Comparison of ENCODE assay signal across 1 cellular context in the genomic region with DNA sequence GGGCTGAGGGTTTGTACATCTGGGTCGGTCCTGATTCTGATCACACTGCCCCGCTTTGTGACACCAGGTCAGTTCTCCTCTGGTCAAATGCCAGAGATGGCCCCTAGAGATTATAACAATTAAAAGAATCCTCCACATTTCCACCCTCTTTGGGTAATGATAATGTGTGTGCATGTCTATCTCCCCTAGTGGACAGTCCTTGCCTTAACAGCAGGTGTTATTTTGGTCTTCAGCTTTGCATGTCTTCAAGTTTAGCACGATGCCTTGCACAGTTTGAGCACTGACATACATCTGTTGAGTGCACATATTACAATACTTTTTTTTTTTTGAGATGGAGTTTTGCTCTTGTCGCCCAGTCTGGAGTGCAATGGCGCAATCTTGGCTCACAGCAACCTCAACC.
TF ChIP-seq lines count a peak whose summit lies in the region.

No MANE protein-coding gene starts in this region.

TF ChIP-seq in GM12878, 131 proteins besides CTCF, POLR2A, EP300 and RAD21:
- TF ChIP-seq, protein P1, sequence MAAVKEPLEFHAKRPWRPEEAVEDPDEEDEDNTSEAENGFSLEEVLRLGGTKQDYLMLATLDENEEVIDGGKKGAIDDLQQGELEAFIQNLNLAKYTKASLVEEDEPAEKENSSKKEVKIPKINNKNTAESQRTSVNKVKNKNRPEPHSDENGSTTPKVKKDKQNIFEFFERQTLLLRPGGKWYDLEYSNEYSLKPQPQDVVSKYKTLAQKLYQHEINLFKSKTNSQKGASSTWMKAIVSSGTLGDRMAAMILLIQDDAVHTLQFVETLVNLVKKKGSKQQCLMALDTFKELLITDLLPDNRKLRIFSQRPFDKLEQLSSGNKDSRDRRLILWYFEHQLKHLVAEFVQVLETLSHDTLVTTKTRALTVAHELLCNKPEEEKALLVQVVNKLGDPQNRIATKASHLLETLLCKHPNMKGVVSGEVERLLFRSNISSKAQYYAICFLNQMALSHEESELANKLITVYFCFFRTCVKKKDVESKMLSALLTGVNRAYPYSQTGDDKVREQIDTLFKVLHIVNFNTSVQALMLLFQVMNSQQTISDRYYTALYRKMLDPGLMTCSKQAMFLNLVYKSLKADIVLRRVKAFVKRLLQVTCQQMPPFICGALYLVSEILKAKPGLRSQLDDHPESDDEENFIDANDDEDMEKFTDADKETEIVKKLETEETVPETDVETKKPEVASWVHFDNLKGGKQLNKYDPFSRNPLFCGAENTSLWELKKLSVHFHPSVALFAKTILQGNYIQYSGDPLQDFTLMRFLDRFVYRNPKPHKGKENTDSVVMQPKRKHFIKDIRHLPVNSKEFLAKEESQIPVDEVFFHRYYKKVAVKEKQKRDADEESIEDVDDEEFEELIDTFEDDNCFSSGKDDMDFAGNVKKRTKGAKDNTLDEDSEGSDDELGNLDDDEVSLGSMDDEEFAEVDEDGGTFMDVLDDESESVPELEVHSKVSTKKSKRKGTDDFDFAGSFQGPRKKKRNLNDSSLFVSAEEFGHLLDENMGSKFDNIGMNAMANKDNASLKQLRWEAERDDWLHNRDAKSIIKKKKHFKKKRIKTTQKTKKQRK (IDR thresholded peaks at IDR 0.05; ENCODE audit: low read depth, low read length) = no peak
- TF ChIP-seq BMI1 (IDR thresholded peaks at IDR 0.05; ENCODE audit: borderline replicate concordance) (no peak), EED (IDR thresholded peaks at IDR 0.05; ENCODE audit: low read depth) (no peak), HCFC1 (IDR thresholded peaks at IDR 0.05; ENCODE audit: low read length) (no peak), RB1 (IDR thresholded peaks at IDR 0.05; ENCODE audit: borderline replicate concordance) (no peak), SMAD5 (IDR thresholded peaks at IDR 0.05; ENCODE audit: low read depth) (no peak), SPI1 (IDR thresholded peaks at IDR 0.05; ENCODE audit: borderline replicate concordance, insufficient read depth, low read depth, low read length) (no peak), ZNF24 (IDR thresholded peaks at IDR 0.05) (no peak), ZNF207 (IDR thresholded peaks at IDR 0.05; ENCODE audit: borderline replicate concordance) (no peak), CBX5 (IDR thresholded peaks at IDR 0.05; ENCODE audit: low read depth) (no peak), ZZZ3 (IDR thresholded peaks at IDR 0.05; ENCODE audit: control insufficient read depth, insufficient read length, low read depth) (no peak), SP1 (IDR thresholded peaks at IDR 0.05; ENCODE audit: low read depth, low read length) (no peak)
- TF ChIP-seq, protein P2, sequence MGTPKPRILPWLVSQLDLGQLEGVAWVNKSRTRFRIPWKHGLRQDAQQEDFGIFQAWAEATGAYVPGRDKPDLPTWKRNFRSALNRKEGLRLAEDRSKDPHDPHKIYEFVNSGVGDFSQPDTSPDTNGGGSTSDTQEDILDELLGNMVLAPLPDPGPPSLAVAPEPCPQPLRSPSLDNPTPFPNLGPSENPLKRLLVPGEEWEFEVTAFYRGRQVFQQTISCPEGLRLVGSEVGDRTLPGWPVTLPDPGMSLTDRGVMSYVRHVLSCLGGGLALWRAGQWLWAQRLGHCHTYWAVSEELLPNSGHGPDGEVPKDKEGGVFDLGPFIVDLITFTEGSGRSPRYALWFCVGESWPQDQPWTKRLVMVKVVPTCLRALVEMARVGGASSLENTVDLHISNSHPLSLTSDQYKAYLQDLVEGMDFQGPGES (IDR thresholded peaks at IDR 0.05) = no peak
- TF ChIP-seq, protein P3, sequence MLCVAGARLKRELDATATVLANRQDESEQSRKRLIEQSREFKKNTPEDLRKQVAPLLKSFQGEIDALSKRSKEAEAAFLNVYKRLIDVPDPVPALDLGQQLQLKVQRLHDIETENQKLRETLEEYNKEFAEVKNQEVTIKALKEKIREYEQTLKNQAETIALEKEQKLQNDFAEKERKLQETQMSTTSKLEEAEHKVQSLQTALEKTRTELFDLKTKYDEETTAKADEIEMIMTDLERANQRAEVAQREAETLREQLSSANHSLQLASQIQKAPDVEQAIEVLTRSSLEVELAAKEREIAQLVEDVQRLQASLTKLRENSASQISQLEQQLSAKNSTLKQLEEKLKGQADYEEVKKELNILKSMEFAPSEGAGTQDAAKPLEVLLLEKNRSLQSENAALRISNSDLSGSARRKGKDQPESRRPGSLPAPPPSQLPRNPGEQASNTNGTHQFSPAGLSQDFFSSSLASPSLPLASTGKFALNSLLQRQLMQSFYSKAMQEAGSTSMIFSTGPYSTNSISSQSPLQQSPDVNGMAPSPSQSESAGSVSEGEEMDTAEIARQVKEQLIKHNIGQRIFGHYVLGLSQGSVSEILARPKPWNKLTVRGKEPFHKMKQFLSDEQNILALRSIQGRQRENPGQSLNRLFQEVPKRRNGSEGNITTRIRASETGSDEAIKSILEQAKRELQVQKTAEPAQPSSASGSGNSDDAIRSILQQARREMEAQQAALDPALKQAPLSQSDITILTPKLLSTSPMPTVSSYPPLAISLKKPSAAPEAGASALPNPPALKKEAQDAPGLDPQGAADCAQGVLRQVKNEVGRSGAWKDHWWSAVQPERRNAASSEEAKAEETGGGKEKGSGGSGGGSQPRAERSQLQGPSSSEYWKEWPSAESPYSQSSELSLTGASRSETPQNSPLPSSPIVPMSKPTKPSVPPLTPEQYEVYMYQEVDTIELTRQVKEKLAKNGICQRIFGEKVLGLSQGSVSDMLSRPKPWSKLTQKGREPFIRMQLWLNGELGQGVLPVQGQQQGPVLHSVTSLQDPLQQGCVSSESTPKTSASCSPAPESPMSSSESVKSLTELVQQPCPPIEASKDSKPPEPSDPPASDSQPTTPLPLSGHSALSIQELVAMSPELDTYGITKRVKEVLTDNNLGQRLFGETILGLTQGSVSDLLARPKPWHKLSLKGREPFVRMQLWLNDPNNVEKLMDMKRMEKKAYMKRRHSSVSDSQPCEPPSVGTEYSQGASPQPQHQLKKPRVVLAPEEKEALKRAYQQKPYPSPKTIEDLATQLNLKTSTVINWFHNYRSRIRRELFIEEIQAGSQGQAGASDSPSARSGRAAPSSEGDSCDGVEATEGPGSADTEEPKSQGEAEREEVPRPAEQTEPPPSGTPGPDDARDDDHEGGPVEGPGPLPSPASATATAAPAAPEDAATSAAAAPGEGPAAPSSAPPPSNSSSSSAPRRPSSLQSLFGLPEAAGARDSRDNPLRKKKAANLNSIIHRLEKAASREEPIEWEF (IDR thresholded peaks at IDR 0.05; ENCODE audit: insufficient replicate concordance, low read depth, low read length) = no peak
- TF ChIP-seq, protein P4, sequence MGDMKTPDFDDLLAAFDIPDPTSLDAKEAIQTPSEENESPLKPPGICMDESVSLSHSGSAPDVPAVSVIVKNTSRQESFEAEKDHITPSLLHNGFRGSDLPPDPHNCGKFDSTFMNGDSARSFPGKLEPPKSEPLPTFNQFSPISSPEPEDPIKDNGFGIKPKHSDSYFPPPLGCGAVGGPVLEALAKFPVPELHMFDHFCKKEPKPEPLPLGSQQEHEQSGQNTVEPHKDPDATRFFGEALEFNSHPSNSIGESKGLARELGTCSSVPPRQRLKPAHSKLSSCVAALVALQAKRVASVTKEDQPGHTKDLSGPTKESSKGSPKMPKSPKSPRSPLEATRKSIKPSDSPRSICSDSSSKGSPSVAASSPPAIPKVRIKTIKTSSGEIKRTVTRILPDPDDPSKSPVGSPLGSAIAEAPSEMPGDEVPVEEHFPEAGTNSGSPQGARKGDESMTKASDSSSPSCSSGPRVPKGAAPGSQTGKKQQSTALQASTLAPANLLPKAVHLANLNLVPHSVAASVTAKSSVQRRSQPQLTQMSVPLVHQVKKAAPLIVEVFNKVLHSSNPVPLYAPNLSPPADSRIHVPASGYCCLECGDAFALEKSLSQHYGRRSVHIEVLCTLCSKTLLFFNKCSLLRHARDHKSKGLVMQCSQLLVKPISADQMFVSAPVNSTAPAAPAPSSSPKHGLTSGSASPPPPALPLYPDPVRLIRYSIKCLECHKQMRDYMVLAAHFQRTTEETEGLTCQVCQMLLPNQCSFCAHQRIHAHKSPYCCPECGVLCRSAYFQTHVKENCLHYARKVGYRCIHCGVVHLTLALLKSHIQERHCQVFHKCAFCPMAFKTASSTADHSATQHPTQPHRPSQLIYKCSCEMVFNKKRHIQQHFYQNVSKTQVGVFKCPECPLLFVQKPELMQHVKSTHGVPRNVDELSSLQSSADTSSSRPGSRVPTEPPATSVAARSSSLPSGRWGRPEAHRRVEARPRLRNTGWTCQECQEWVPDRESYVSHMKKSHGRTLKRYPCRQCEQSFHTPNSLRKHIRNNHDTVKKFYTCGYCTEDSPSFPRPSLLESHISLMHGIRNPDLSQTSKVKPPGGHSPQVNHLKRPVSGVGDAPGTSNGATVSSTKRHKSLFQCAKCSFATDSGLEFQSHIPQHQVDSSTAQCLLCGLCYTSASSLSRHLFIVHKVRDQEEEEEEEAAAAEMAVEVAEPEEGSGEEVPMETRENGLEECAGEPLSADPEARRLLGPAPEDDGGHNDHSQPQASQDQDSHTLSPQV (IDR thresholded peaks at IDR 0.05) = no peak
TF ChIP-seq in GM12878: peak in this region for 0.
